In the genomic region with DNA sequence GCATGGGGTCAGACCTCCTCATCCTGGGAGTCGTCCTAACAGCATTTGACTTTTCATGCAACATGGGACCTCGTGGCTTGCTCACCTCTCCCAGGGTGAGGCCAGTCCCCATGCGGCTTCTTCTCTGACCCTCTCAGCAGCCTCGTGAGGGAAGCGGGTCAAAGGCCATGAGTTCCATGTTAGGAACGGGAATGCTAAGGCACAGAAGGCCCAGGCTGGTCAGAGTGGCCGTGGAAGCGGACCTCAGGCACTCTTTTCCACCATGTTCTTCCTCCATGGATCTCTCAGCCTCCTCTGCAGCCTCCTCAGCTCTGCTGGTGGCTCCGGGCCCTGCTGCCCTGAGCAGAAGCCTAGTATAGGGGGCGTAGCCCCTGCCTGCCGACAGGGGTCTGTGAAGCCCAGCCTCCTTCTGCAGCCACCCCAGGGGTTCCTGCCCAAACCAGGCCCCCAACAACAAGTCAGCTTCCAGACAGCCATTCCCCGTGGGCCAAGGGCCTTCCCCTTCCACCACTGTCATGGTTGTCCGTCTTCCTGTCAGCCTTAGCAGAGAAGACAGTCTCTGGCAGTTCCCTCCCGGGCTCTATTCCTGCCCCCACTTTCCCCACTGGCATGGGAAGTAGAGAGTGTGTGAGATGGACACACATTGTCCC, we compare ENCODE assay signal across 28 cellular contexts.
DNase-seq lines count a peak whose midpoint lies in the region; ATAC-seq, FAIRE-seq and TF ChIP-seq lines count a peak whose summit lies in the region.
"Had no signal": no experiment of that assay in that cellular context is flagged by ENCODE, and none has a peak within 500 bp of the region (broad histone marks: within the 10 kb centered on the region; RNA-seq: fewer than 3 reads in every experiment).

No MANE protein-coding gene starts in this region.

- no peak overlapping the region for H3K27ac ChIP-seq in kidney (ENCODE audit: low read depth in 2 of 2, low read length in 2 of 2)
- no peak overlapping the region for H3K27ac ChIP-seq in upper lobe of right lung
- H3K27ac ChIP-seq: KMS-11 had no signal

- H3K4me1 Mint-ChIP-seq in activated naive CD4-positive, alpha-beta T cell treated with anti-CD3 and anti-CD28 coated beads for 36 hours (ENCODE audit: low read depth) = no peaks in the 10 kb centered on the region
- no peaks in the 10 kb centered on the region for H3K4me1 Mint-ChIP-seq in activated CD8-positive, alpha-beta memory T cell treated with anti-CD3 and anti-CD28 coated beads, Interleukin-2, amount 10 ng/mL, durations not matched to agents 7 days and 5 days
- H3K4me1 Mint-ChIP-seq: CD4-positive, alpha-beta memory T cell; IgD-negative memory B cell had no signal

- H3K4me3 ChIP-seq in kidney (ENCODE audit: low read length in 2 of 2) (no peak overlapping the region), upper lobe of right lung (no peak overlapping the region)
- H3K4me3 ChIP-seq: HAP-1 had no signal

- intact Hi-C loops in activated naive CD4-positive, alpha-beta T cell treated with anti-CD3 and anti-CD28 coated beads for 36 hours (cut with micrococcal nuclease) = no loop called here
- intact Hi-C loops in kidney (cut with DNase I) = no loop called here
- intact Hi-C loops in posterior vena cava (cut with DNase I) = no loop called here
- intact Hi-C loops in upper lobe of right lung (cut with DNase I) = no loop called here

- H3K9ac ChIP-seq in kidney (ENCODE audit: low read length in 2 of 2) = no peak overlapping the region
- H3K9ac ChIP-seq: KMS-11 had no signal

- H3K9me3 ChIP-seq in kidney (ENCODE audit: control insufficient read depth in 1 of 2, low read length in 2 of 2) (no peaks in the 10 kb centered on the region), upper lobe of right lung (no peaks in the 10 kb centered on the region)
- H3K9me3 ChIP-seq: HAP-1 had no signal

- H3K36me3 Mint-ChIP-seq in activated naive CD4-positive, alpha-beta T cell treated with anti-CD3 and anti-CD28 coated beads for 36 hours (ENCODE audit: low read depth) = no peaks in the 10 kb centered on the region
- H3K36me3 Mint-ChIP-seq in activated CD8-positive, alpha-beta memory T cell treated with anti-CD3 and anti-CD28 coated beads, Interleukin-2, amount 10 ng/mL, durations not matched to agents 7 days and 5 days = no peaks in the 10 kb centered on the region
- H3K36me3 Mint-ChIP-seq: CD4-positive, alpha-beta memory T cell; IgD-negative memory B cell had no signal

- ATAC-seq in upper lobe of right lung (no peak), HG02885 (IDR thresholded peaks at IDR 0.05; ENCODE audit: poor library complexity, unreplicated experiment) (no peak)
- ATAC-seq in activated CD8-positive, alpha-beta memory T cell treated with anti-CD3 and anti-CD28 coated beads, Interleukin-2, amount 10 ng/mL, durations not matched to agents 7 days and 5 days = no peak

- H3K36me3 ChIP-seq in kidney (ENCODE audit: control insufficient read depth in 1 of 2, insufficient read depth in 2 of 2, low read length in 2 of 2) = no peaks in the 10 kb centered on the region
- H3K36me3 ChIP-seq in upper lobe of right lung = no peaks in the 10 kb centered on the region
- H3K36me3 ChIP-seq: HAP-1 had no signal

- H3K4me3 Mint-ChIP-seq in activated naive CD4-positive, alpha-beta T cell treated with anti-CD3 and anti-CD28 coated beads for 36 hours = no peak overlapping the region
- H3K4me3 Mint-ChIP-seq in activated CD8-positive, alpha-beta memory T cell treated with anti-CD3 and anti-CD28 coated beads, Interleukin-2, amount 10 ng/mL, durations not matched to agents 7 days and 5 days = no peak overlapping the region
- H3K4me3 Mint-ChIP-seq: CD4-positive, alpha-beta memory T cell; HFFc6; IgD-negative memory B cell had no signal

- no peaks in the 10 kb centered on the region for H3K4me1 ChIP-seq in kidney (ENCODE audit: control insufficient read depth in 1 of 2, insufficient read depth in 1 of 2, low read depth in 1 of 2, low read length in 2 of 2)
- no peaks in the 10 kb centered on the region for H3K4me1 ChIP-seq in upper lobe of right lung
- H3K4me1 ChIP-seq: HAP-1 had no signal

- H3K27me3 ChIP-seq in upper lobe of right lung = peaks cover 4% of the 10 kb centered on the region

- CTCF ChIA-PET in activated naive CD4-positive, alpha-beta T cell treated with anti-CD3 and anti-CD28 coated beads for 36 hours (lab: Charles Lee) = no interaction called here
- CTCF ChIA-PET in activated CD8-positive, alpha-beta memory T cell treated with anti-CD3 and anti-CD28 coated beads, Interleukin-2, amount 10 ng/mL, durations not matched to agents 7 days and 5 days (lab: Charles Lee) = no interaction called here

- no peaks in the 10 kb centered on the region for H3K27me3 Mint-ChIP-seq in activated naive CD4-positive, alpha-beta T cell treated with anti-CD3 and anti-CD28 coated beads for 36 hours (ENCODE audit: low read depth)
- H3K27me3 Mint-ChIP-seq in activated CD8-positive, alpha-beta memory T cell treated with anti-CD3 and anti-CD28 coated beads, Interleukin-2, amount 10 ng/mL, durations not matched to agents 7 days and 5 days = peaks cover 15% of the 10 kb centered on the region

- TF ChIP-seq CTCF in kidney (IDR thresholded peaks at IDR 0.05; ENCODE audit: borderline replicate concordance, extremely low read depth, insufficient read depth) (no peak), upper lobe of right lung (IDR thresholded peaks at IDR 0.05) (no peak)

- no peak overlapping the region for H3K27ac Mint-ChIP-seq in activated naive CD4-positive, alpha-beta T cell treated with anti-CD3 and anti-CD28 coated beads for 36 hours
- H3K27ac Mint-ChIP-seq in activated CD8-positive, alpha-beta memory T cell treated with anti-CD3 and anti-CD28 coated beads, Interleukin-2, amount 10 ng/mL, durations not matched to agents 7 days and 5 days = no peak overlapping the region
- H3K27ac Mint-ChIP-seq: CD4-positive, alpha-beta memory T cell; HFFc6 had no signal

- no peaks in the 10 kb centered on the region for H3K9me3 Mint-ChIP-seq in activated naive CD4-positive, alpha-beta T cell treated with anti-CD3 and anti-CD28 coated beads for 36 hours
- H3K9me3 Mint-ChIP-seq in activated CD8-positive, alpha-beta memory T cell treated with anti-CD3 and anti-CD28 coated beads, Interleukin-2, amount 10 ng/mL, durations not matched to agents 7 days and 5 days (ENCODE audit: low read depth) = no peaks in the 10 kb centered on the region
- H3K9me3 Mint-ChIP-seq: CD4-positive, alpha-beta memory T cell; HFFc6; IgD-negative memory B cell had no signal

- FAIRE-seq in kidney (lab: Jason Lieb, UNC) = no peak
- FAIRE-seq: GM18507 had no signal

- peak; percentile 1 for DNase-seq in activated naive CD4-positive, alpha-beta T cell treated with anti-CD3 and anti-CD28 coated beads for 36 hours
- no peak for DNase-seq in activated naive CD4-positive, alpha-beta T cell (lab: John Stamatoyannopoulos, UW)
- peak; percentile 47 for DNase-seq in kidney
- peak; percentile 59 for DNase-seq in posterior vena cava (ENCODE audit: low spot score)
- peak; percentile 44 for DNase-seq in upper lobe of right lung
- DNase-seq in activated CD8-positive, alpha-beta memory T cell treated with anti-CD3 and anti-CD28 coated beads, Interleukin-2, amount 10 ng/mL, durations not matched to agents 7 days and 5 days = no peak
- no peak for DNase-seq in SHP77 treated with DMSO at 0.1 percent for 48 hours (lab: John Stamatoyannopoulos, UW)
- DNase-seq: C1 segment of cervical spinal cord; CD4-positive, alpha-beta memory T cell; COR-L47; DMS53; GOT3; HFFc6; MM.1S; NCI-H1417 treated with DMSO at 0.1 percent for 48 hours; NCI-H1694 treated with DMSO at 0.1 percent for 48 hours; NCI-H2081; NCI-H2171; NCI-H226; NCI-H510A; NCI-H69; RPMI8226; SHP77 had no signal

Comparison
In these comparisons a context has a peak if more than half of its experiments do, and no peak if none do; other contexts are left out.
1. DNase-seq: peak in activated naive CD4-positive, alpha-beta T cell treated with anti-CD3 and anti-CD28 coated beads for 36 hours (single experiment), kidney (single experiment), posterior vena cava (single experiment) and upper lobe of right lung (single experiment); none in activated naive CD4-positive, alpha-beta T cell (0 of 4), activated CD8-positive, alpha-beta memory T cell treated with anti-CD3 and anti-CD28 coated beads, Interleukin-2, amount 10 ng/mL, durations not matched to agents 7 days and 5 days (single experiment) and SHP77 treated with DMSO at 0.1 percent for 48 hours (single experiment).